In genomic region chr14:49598182-49598478, GRCh38 we compare ENCODE assay signal across 1 cellular context.
TF ChIP-seq lines count a peak whose summit lies in the region.

No MANE protein-coding gene starts in this region.

TF ChIP-seq in GM23338, 12 proteins besides CTCF, POLR2A, EP300 and RAD21 (continued from another document):
- no peak for TF ChIP-seq REST (IDR thresholded peaks at IDR 0.05; ENCODE audit: unreplicated experiment)
- no peak for TF ChIP-seq CREB1 (CRISPR knock-in tag; IDR thresholded peaks at IDR 0.05; ENCODE audit: low read depth)
- no peak for TF ChIP-seq EZH2phosphoT487 (IDR thresholded peaks at IDR 0.05; ENCODE audit: unreplicated experiment)
- TF ChIP-seq STAT1 (IDR thresholded peaks at IDR 0.05; ENCODE audit: unreplicated experiment) = no peak
- no peak for TF ChIP-seq NANOG (IDR thresholded peaks at IDR 0.05; ENCODE audit: borderline replicate concordance)
- no peak for TF ChIP-seq ZNF114 (CRISPR knock-in tag; IDR thresholded peaks at IDR 0.05)
- TF ChIP-seq JUNB (IDR thresholded peaks at IDR 0.05; ENCODE audit: unreplicated experiment) = no peak
- TF ChIP-seq POLR2AphosphoS5 (IDR thresholded peaks at IDR 0.05; ENCODE audit: low read depth) = no peak
- TF ChIP-seq ETS1 (IDR thresholded peaks at IDR 0.05) = no peak
- no peak for TF ChIP-seq ZNF462 (CRISPR knock-in tag; IDR thresholded peaks at IDR 0.05)
- TF ChIP-seq ZNF331 (CRISPR knock-in tag; IDR thresholded peaks at IDR 0.05; ENCODE audit: low read depth) = no peak
TF ChIP-seq in GM23338: peak in this region for 0.
